Comparison of ENCODE assay signal across 1 cellular context in genomic region chr13:103188688-103189326, GRCh38.
TF ChIP-seq lines count a peak whose summit lies in the region.

No MANE protein-coding gene starts in this region.

TF ChIP-seq in GM23338, 12 proteins besides CTCF, POLR2A, EP300 and RAD21 (continued from another document):
- TF ChIP-seq STAT1 (IDR thresholded peaks at IDR 0.05; ENCODE audit: unreplicated experiment), result no peak
